ENCODE assay signal across 1 cellular context in genomic region chr18:79566841-79567370, GRCh38.
TF ChIP-seq lines count a peak whose summit lies in the region.

No MANE protein-coding gene starts in this region.

TF ChIP-seq in IMR-90, 13 proteins besides CTCF, POLR2A, EP300 and RAD21 (continued from another document):
- no peak for TF ChIP-seq USF2 (IDR thresholded peaks at IDR 0.05; ENCODE audit: low read depth, low read length)
- no peak for TF ChIP-seq BHLHE40 (IDR thresholded peaks at IDR 0.05; ENCODE audit: low read depth, low read length)
- TF ChIP-seq CHD1 (IDR thresholded peaks at IDR 0.05; ENCODE audit: low read depth, low read length), result no peak
- TF ChIP-seq SMC3 (IDR thresholded peaks at IDR 0.05; ENCODE audit: low read depth, low read length), result no peak
- no peak for TF ChIP-seq MAZ (IDR thresholded peaks at IDR 0.05; ENCODE audit: borderline replicate concordance, low read depth, low read length)
- TF ChIP-seq RFX5 (IDR thresholded peaks at IDR 0.05; ENCODE audit: low read depth, low read length), result no peak
- TF ChIP-seq CEBPB (IDR thresholded peaks at IDR 0.05; ENCODE audit: low read depth, low read length), result no peak
